Comparison of ENCODE assay signal across 8 cellular contexts in genomic region chr17:38428643-38429371, GRCh38. TPM values are rescaled to one million over a fixed set of nuclear protein-coding genes. Genes with fewer than 3 reads are reported as not detected.
A peak's percentile ranks its signal among the peaks of the same experiment; 100 is the strongest.
DNase-seq lines count a peak whose midpoint lies in the region; ATAC-seq and TF ChIP-seq lines count a peak whose summit lies in the region.

No MANE protein-coding gene starts in this region.

- H3K9me3 ChIP-seq in PC-9 (ENCODE audit: insufficient read depth, low read depth) (no peaks in the 10 kb centered on the region), liver (ENCODE audit: control insufficient read depth in 4 of 4, low read length in 3 of 4) (no peaks in the 10 kb centered on the region)

- ATAC-seq in HG02571 (IDR thresholded peaks at IDR 0.05; ENCODE audit: unreplicated experiment) (no peak), GM19351 (IDR thresholded peaks at IDR 0.05; ENCODE audit: unreplicated experiment) (no peak)

- no peaks in the 10 kb centered on the region for H3K36me3 Mint-ChIP-seq in stimulated activated naive CD8-positive, alpha-beta T cell treated with anti-CD3 and anti-CD28 coated beads, Interleukin-15, Interleukin-2, amounts not matched to agents 100 ng/mL and 50 ng/mL, for 24 hours (ENCODE audit: low read depth)

- no peaks in the 10 kb centered on the region for H3K9me3 Mint-ChIP-seq in stimulated activated naive CD8-positive, alpha-beta T cell treated with anti-CD3 and anti-CD28 coated beads, Interleukin-15, Interleukin-2, amounts not matched to agents 100 ng/mL and 50 ng/mL, for 24 hours

- H3K4me1 ChIP-seq in PC-9 (replicated peaks; ENCODE audit: insufficient read depth) (peaks cover 33% of the 10 kb centered on the region), liver (ENCODE audit: control insufficient read depth in 4 of 4, insufficient read depth in 4 of 4, low read length in 3 of 4) (peaks cover 6 to 11% (median 7%) of the 10 kb centered on the region in 4 donors)

- intact Hi-C loops in PC-9 (cut with micrococcal nuclease; ENCODE audit: unreplicated experiment) (loop anchor here (1.0 kb wide), 1 partner anchor 22 kb away; no protein-coding TSS in a partner anchor), dorsolateral prefrontal cortex (cut with DNase I) (loop anchor here (5.0 to 10.0 kb wide), 3 partner anchors 38 to 236 kb away; no protein-coding TSS in a partner anchor)

- no peak for TF ChIP-seq RAD21 in liver (IDR thresholded peaks at IDR 0.05)

- H3K4me3 ChIP-seq in GM06990 (replicated peaks; ENCODE audit: low read depth, low read length) (peak overlapping the region; percentile 69), PC-9 (peak overlapping the region; percentile 84), dorsolateral prefrontal cortex (peak overlapping the region; percentile 59 to 97 (median 85)), liver (ENCODE audit: low read depth in 1 of 3, low read length in 3 of 3) (peak overlapping the region; percentile 54 to 73 (median 69))

- TF ChIP-seq CTCF in GM06990 (IDR thresholded peaks at IDR 0.05; ENCODE audit: insufficient read depth, low read length, poor library complexity, severe bottlenecking) (no peak), PC-9 (conservative IDR thresholded peaks at IDR 0.05) (no peak), dorsolateral prefrontal cortex (IDR thresholded peaks at IDR 0.05 in 54 of 56, conservative IDR thresholded peaks at IDR 0.05 in 2 of 56; ENCODE audit: low read depth in 1 of 56, partially characterized antibody in 56 of 56) (peak in 15 of 56 donors; percentile 4 to 31 (median 15)), liver (IDR thresholded peaks at IDR 0.05; ENCODE audit: low read depth, low read length, missing input control) (no peak), GM13977 (IDR thresholded peaks at IDR 0.05; ENCODE audit: extremely low read depth, insufficient read depth, missing control alignments) (no peak)

- peak overlapping the region; percentile 89 for H2AFZ ChIP-seq in PC-9

- H3K9ac ChIP-seq in liver (ENCODE audit: low read depth in 1 of 2, low read length in 2 of 2), result no peak overlapping the region

- peak overlapping the region; percentile 88 for H3K4me2 ChIP-seq in PC-9

- peak overlapping the region; percentile 53 for H3K4me3 Mint-ChIP-seq in stimulated activated naive CD8-positive, alpha-beta T cell treated with anti-CD3 and anti-CD28 coated beads, Interleukin-15, Interleukin-2, amounts not matched to agents 100 ng/mL and 50 ng/mL, for 24 hours

- H3K36me3 ChIP-seq in GM06990 (ENCODE audit: control insufficient read depth, insufficient read depth, low read length), result no peaks in the 10 kb centered on the region
- H3K36me3 ChIP-seq in PC-9 (ENCODE audit: low read depth), result no peaks in the 10 kb centered on the region
- H3K36me3 ChIP-seq in liver (ENCODE audit: control insufficient read depth in 4 of 4, insufficient read depth in 3 of 4, low read depth in 1 of 4, low read length in 3 of 4), result no peaks in the 10 kb centered on the region

- H3K27me3 ChIP-seq in GM06990 (replicated peaks; ENCODE audit: control insufficient read depth, insufficient read depth, low read length) (no peaks in the 10 kb centered on the region), PC-9 (ENCODE audit: insufficient read depth, low read depth) (no peaks in the 10 kb centered on the region), dorsolateral prefrontal cortex (no peaks in the 10 kb centered on the region), liver (ENCODE audit: control insufficient read depth in 4 of 4, insufficient read depth in 4 of 4, low read length in 3 of 4) (peaks cover 0 to 2% (median 0%) of the 10 kb centered on the region in 4 donors)

- DNase-seq in GM06990 (ENCODE audit: extremely low read depth, insufficient read length), result peak; percentile 34
- DNase-seq in PC-9, result peak in 1 of 2 experiments; percentile 72
- DNase-seq in dorsolateral prefrontal cortex, result peak in 9 of 10 donors; percentile 72 to 91 (median 86)
- DNase-seq in GM13977 (ENCODE audit: low spot score), result no peak

- WGBS in liver, result 14% methylated on average over 56 of the region's 56 CpGs

- H3F3A ChIP-seq in PC-9 (ENCODE audit: insufficient read depth, low read depth), result peaks cover 32% of the 10 kb centered on the region; the same call in 1 of the 2 replicates

- H3K79me2 ChIP-seq in PC-9 (ENCODE audit: low read depth), result no peaks in the 10 kb centered on the region

- POLR2A ChIA-PET in PC-9 (lab: Charles Lee; ENCODE audit: unreplicated experiment), result interaction anchor here (0.6 to 0.7 kb wide), 3 partner anchors 14 to 757 kb away, joined by 3 to 5 read pairs (median 4); no protein-coding TSS in a partner anchor

- in situ Hi-C loops in GM13977 (cut with MboI; ENCODE audit: low pct_unique_long_range_greater_than_20kb, low sequenced_read_pairs, unreplicated experiment), result no loop called here

- CTCF ChIA-PET in PC-9 (lab: Charles Lee), result interaction anchor here (0.6 kb wide), 2 partner anchors 69 to 176 kb away, joined by 3 to 6 read pairs; no protein-coding TSS in a partner anchor

- BruUV-seq in PC-9 (replicated peaks; lab: Mats Ljungman, UMichigan), result TSS peak; percentile 61

- peaks cover 25% of the 10 kb centered on the region for H3K4me1 Mint-ChIP-seq in stimulated activated naive CD8-positive, alpha-beta T cell treated with anti-CD3 and anti-CD28 coated beads, Interleukin-15, Interleukin-2, amounts not matched to agents 100 ng/mL and 50 ng/mL, for 24 hours (ENCODE audit: low read depth)

- no peaks in the 10 kb centered on the region for H3K9me2 ChIP-seq in PC-9 (ENCODE audit: insufficient read depth)

- 0 out of 2 replicates have a peak overlapping the region, but pooled peaks have one; percentile 4 for H3K27ac ChIP-seq in PC-9
- peak overlapping the region; percentile 59 to 100 (median 98) for H3K27ac ChIP-seq in dorsolateral prefrontal cortex
- peak overlapping the region; percentile 72 to 76 for H3K27ac ChIP-seq in liver (ENCODE audit: low read depth in 1 of 2, low read length in 2 of 2)

- no peak overlapping the region for H3K27ac Mint-ChIP-seq in stimulated activated naive CD8-positive, alpha-beta T cell treated with anti-CD3 and anti-CD28 coated beads, Interleukin-15, Interleukin-2, amounts not matched to agents 100 ng/mL and 50 ng/mL, for 24 hours

- 0 out of 2 replicates have a peak, but pooled peaks cover 3% of the 10 kb centered on the region for H4K20me1 ChIP-seq in PC-9 (ENCODE audit: insufficient read depth)

- peaks cover 30% of the 10 kb centered on the region for H3K27me3 Mint-ChIP-seq in stimulated activated naive CD8-positive, alpha-beta T cell treated with anti-CD3 and anti-CD28 coated beads, Interleukin-15, Interleukin-2, amounts not matched to agents 100 ng/mL and 50 ng/mL, for 24 hours

TF ChIP-seq in liver, 16 proteins besides CTCF, POLR2A, EP300 and RAD21:
- TF ChIP-seq MAX (IDR thresholded peaks at IDR 0.05), result no peak
- no peak for TF ChIP-seq RXRA (IDR thresholded peaks at IDR 0.05)
- no peak for TF ChIP-seq HNF4G (IDR thresholded peaks at IDR 0.05)
- TF ChIP-seq JUND (IDR thresholded peaks at IDR 0.05), result no peak
- no peak for TF ChIP-seq HNF4A (conservative IDR thresholded peaks at IDR 0.05)
- no peak for TF ChIP-seq TAF1 (conservative IDR thresholded peaks at IDR 0.05)
- no peak for TF ChIP-seq ZBTB33 (IDR thresholded peaks at IDR 0.05)

RNA-seq across cellular contexts. Expression of gene ARHGAP23, which starts 0.5 kb away (rescaled TPM):
- 129 and 137 TPM in 2 replicates for total RNA-seq in PC-9 (2021)
- 100 to 1,000 TPM in 109 of 120 experiments, 10 to 100 TPM in 11; 93.2 to 496 (median 159) TPM for total RNA-seq in dorsolateral prefrontal cortex
- 10 to 100 TPM in 1 of 2 donors, 1 to 10 TPM in 1; 6.4 to 31.8 TPM for total RNA-seq in liver
- polyA plus RNA-seq in liver, result 1 to 10 TPM in 1 of 2 donors, under 1 TPM in 1; 0.28 to 2.7 TPM

Comparison
In these comparisons a context has a peak if more than half of its experiments do, and no peak if none do; other contexts are left out.
1. H3K27ac ChIP-seq: peak in every context shown above with its lines; median percentile 98 in dorsolateral prefrontal cortex; 74 in liver; 4 in PC-9.